22 cellular contexts compared by ENCODE assay signal in genomic region chr1:237320890-237321289, GRCh38.
"Had no signal": no experiment of that assay in that cellular context is flagged by ENCODE, and none has a peak within 500 bp of the region (broad histone marks: within the 10 kb centered on the region; RNA-seq: fewer than 3 reads in every experiment).

No MANE protein-coding gene starts in this region.

- H3K27ac ChIP-seq: colonic mucosa, foreskin keratinocyte, left lung, neural progenitor cell, ovary, suprapubic skin, tibial nerve, upper lobe of right lung, vagina had no signal

- H3K4me3 ChIP-seq: colonic mucosa, left lung, lung, neural progenitor cell, ovary, sigmoid colon, suprapubic skin, tibial nerve, upper lobe of right lung, vagina had no signal

- DNase-seq: colonic mucosa; effector CD4-positive, alpha-beta T cell; endodermal cell; erythroblast; foreskin keratinocyte; immature natural killer cell; left lung; mesenchymal stem cell; midbrain; nucleus accumbens; ovary; sigmoid colon; small intestine; stimulated activated CD4-positive, alpha-beta T cell treated with anti-CD3 and anti-CD28 coated beads, Interleukin-2, amount 100 ng/mL, for 48 hours; stimulated activated naive CD4-positive, alpha-beta T cell treated with Interleukin-2 at 50 U/mL for 16 hours; upper lobe of right lung had no signal

- H3K9me3 ChIP-seq: colonic mucosa, left lung, ovary, sigmoid colon, suprapubic skin, tibial nerve, upper lobe of right lung, vagina had no signal

- H3K4me1 ChIP-seq: colonic mucosa, foreskin keratinocyte, left lung, neural progenitor cell, suprapubic skin, tibial nerve, upper lobe of right lung, vagina had no signal

- H3K27me3 ChIP-seq: colonic mucosa, foreskin keratinocyte, left lung, neural progenitor cell, ovary, sigmoid colon, suprapubic skin, tibial nerve, upper lobe of right lung, vagina had no signal

- ATAC-seq: foreskin keratinocyte; left lung; natural killer cell treated with Interleukin-12 subunit alpha and Interleukin-12 subunit beta and Interleukin-15 and Interleukin-18, amount 100 ng/mL, for 72 hours; upper lobe of right lung had no signal

- H3K36me3 ChIP-seq: colonic mucosa, left lung, neural progenitor cell, ovary, sigmoid colon, suprapubic skin, tibial nerve, upper lobe of right lung, vagina had no signal

- H3K9ac ChIP-seq: neural progenitor cell had no signal
